ENCODE assay signal across 17 cellular contexts in genomic region chr3:129614927-129615363, GRCh38. TPM values are rescaled to one million over a fixed set of nuclear protein-coding genes. Genes with fewer than 3 reads are reported as not detected.
DNase-seq lines count a peak whose midpoint lies in the region; ATAC-seq and TF ChIP-seq lines count a peak whose summit lies in the region.
"Had no signal": no experiment of that assay in that cellular context is flagged by ENCODE, and none has a peak within 500 bp of the region (broad histone marks: within the 10 kb centered on the region; RNA-seq: fewer than 3 reads in every experiment).

No MANE protein-coding gene starts in this region.

- no peak overlapping the region for H2AFZ ChIP-seq in HCT116 (ENCODE audit: low read depth, low read length, poor library complexity, severe bottlenecking)

- H3K9ac ChIP-seq in HCT116 (ENCODE audit: low read length) = no peak overlapping the region

- H3K4me3 ChIP-seq in HCT116 (replicated peaks in 1 of 2; ENCODE audit: low read depth in 1 of 2, low read length in 2 of 2) = no peak overlapping the region
- no peak overlapping the region for H3K4me3 ChIP-seq in body of pancreas
- H3K4me3 ChIP-seq in stomach = no peak overlapping the region
- no peak overlapping the region for H3K4me3 ChIP-seq in HAP-1
- H3K4me3 ChIP-seq: dorsolateral prefrontal cortex had no signal

- in situ Hi-C loops in HAP-1 (cut with MboI; ENCODE audit: low sequenced_read_pairs) = no loop called here

- TF ChIP-seq EP300 in stomach (IDR thresholded peaks at IDR 0.05) = no peak

- no peak overlapping the region for H3K27ac ChIP-seq in HCT116 (ENCODE audit: low read depth, low read length)
- no peak overlapping the region for H3K27ac ChIP-seq in body of pancreas
- peak overlapping the region in 4 of 5 donors; percentile 52 to 68 (median 61) for H3K27ac ChIP-seq in stomach
- H3K27ac ChIP-seq: neutrophil had no signal

- no peak overlapping the region for H3K4me2 ChIP-seq in HCT116 (ENCODE audit: low read length)

- no peaks in the 10 kb centered on the region for H3K79me2 ChIP-seq in HCT116 (ENCODE audit: insufficient read depth, low read length)

- ATAC-seq in HCT116 = peak; percentile 37
- peak; percentile 46 for ATAC-seq in body of pancreas
- peak; percentile 86 for ATAC-seq in left colon
- no peak for ATAC-seq in T-cell (replicated peaks in 1 of 4)
- ATAC-seq in HG03139 (IDR thresholded peaks at IDR 0.05; ENCODE audit: unreplicated experiment) = no peak
- ATAC-seq: PC-3 had no signal

- H3K9me3 Mint-ChIP-seq in T-cell = no peaks in the 10 kb centered on the region
- H3K9me3 Mint-ChIP-seq: activated naive CD8-positive, alpha-beta T cell treated with anti-CD3 and anti-CD28 coated beads for 36 hours; T-helper 2 cell treated with Interferon-gamma antibody and Interleukin-4, amounts not matched to agents 5 μg/mL and 100 μg/mL, for 36 hours had no signal

- H3K9me2 ChIP-seq in HCT116 (ENCODE audit: insufficient read depth) = no peaks in the 10 kb centered on the region

- H3K27me3 ChIP-seq in HCT116 (ENCODE audit: insufficient read depth, low read length) (no peaks in the 10 kb centered on the region), body of pancreas (no peaks in the 10 kb centered on the region), stomach (no peaks in the 10 kb centered on the region), HAP-1 (ENCODE audit: low read depth) (no peaks in the 10 kb centered on the region)
- H3K27me3 ChIP-seq: dorsolateral prefrontal cortex had no signal

- H3K27me3 Mint-ChIP-seq in T-cell = peaks cover 6% of the 10 kb centered on the region in 2 donors

- H3K9me3 ChIP-seq in HCT116 (ENCODE audit: control insufficient read depth in 1 of 2, insufficient read depth in 1 of 2, low read depth in 1 of 2, low read length in 2 of 2) (no peaks in the 10 kb centered on the region), body of pancreas (no peaks in the 10 kb centered on the region), stomach (no peaks in the 10 kb centered on the region), HAP-1 (no peaks in the 10 kb centered on the region)
- H3K9me3 ChIP-seq: neutrophil had no signal

- H3K4me1 Mint-ChIP-seq in T-cell = peaks cover 7 to 9% (median 9%) of the 10 kb centered on the region in 3 donors
- H3K4me1 Mint-ChIP-seq: activated naive CD8-positive, alpha-beta T cell treated with anti-CD3 and anti-CD28 coated beads for 36 hours had no signal

- H3K27ac Mint-ChIP-seq in T-cell = no peak overlapping the region
- H3K27ac Mint-ChIP-seq: activated naive CD8-positive, alpha-beta T cell treated with anti-CD3 and anti-CD28 coated beads for 36 hours; T-helper 2 cell treated with Interferon-gamma antibody and Interleukin-4, amounts not matched to agents 5 μg/mL and 100 μg/mL, for 36 hours had no signal

- H4K20me1 ChIP-seq in HCT116 (ENCODE audit: insufficient read depth) = no peaks in the 10 kb centered on the region

- TF ChIP-seq POLR2A in HCT116 (IDR thresholded peaks at IDR 0.05; ENCODE audit: borderline replicate concordance, extremely low read depth, insufficient read depth, insufficient read length) = no peak
- TF ChIP-seq POLR2A in body of pancreas (IDR thresholded peaks at IDR 0.05) = no peak
- no peak for TF ChIP-seq POLR2A in stomach (IDR thresholded peaks at IDR 0.05)

- H3K4me1 ChIP-seq in HCT116 (ENCODE audit: control insufficient read depth in 1 of 2, insufficient read depth in 2 of 2, low read length in 2 of 2) (peaks cover 3 to 27% of the 10 kb centered on the region in 2 experiments; a peak in 2 of 4 replicates), body of pancreas (peaks cover 9% of the 10 kb centered on the region), stomach (peaks cover 33 to 78% (median 47%) of the 10 kb centered on the region in 4 donors), HAP-1 (no peaks in the 10 kb centered on the region)

- no peak for TF ChIP-seq RAD21 in HCT116 (IDR thresholded peaks at IDR 0.05; ENCODE audit: low read depth)

- H3K36me3 ChIP-seq in HCT116 (ENCODE audit: control insufficient read depth in 1 of 2, insufficient read depth in 2 of 2, low read length in 2 of 2) (no peaks in the 10 kb centered on the region), body of pancreas (replicated peaks in 1 of 2; ENCODE audit: insufficient read depth in 1 of 2, low read depth in 2 of 2) (no peaks in the 10 kb centered on the region), stomach (no peaks in the 10 kb centered on the region), HAP-1 (replicated peaks) (no peaks in the 10 kb centered on the region)
- H3K36me3 ChIP-seq: neutrophil had no signal

- no TSS peak for BruUV-seq in HCT116 (replicated peaks; lab: Mats Ljungman, UMichigan)

- intact Hi-C loops in HCT116 (cut with micrococcal nuclease) = no loop called here
- intact Hi-C loops in body of pancreas (cut with DNase I) = loop anchor here (10.0 kb wide), 1 partner anchor 130 kb away; no protein-coding TSS in a partner anchor
- intact Hi-C loops in left colon (cut with DNase I, micrococcal nuclease) = no loop called here
- intact Hi-C loops in stomach (cut with DNase I; ENCODE audit: low total_unique reads) = no loop called here

- CTCF ChIA-PET in HCT116 (lab: Charles Lee) = no interaction called here
- CTCF ChIA-PET in T-cell (lab: Charles Lee) = no interaction called here

- H3K4me3 Mint-ChIP-seq in T-cell = no peak overlapping the region
- H3K4me3 Mint-ChIP-seq: activated naive CD8-positive, alpha-beta T cell treated with anti-CD3 and anti-CD28 coated beads for 36 hours; T-helper 2 cell treated with Interferon-gamma antibody and Interleukin-4, amounts not matched to agents 5 μg/mL and 100 μg/mL, for 36 hours had no signal

- DNase-seq in HCT116 (ENCODE audit: low read depth, low spot score) (no peak), body of pancreas (peak in 3 of 4 donors; percentile 62 to 71 (median 68)), left colon (peak; percentile 65 to 70), stomach (peak; percentile 75), HAP-1 (ENCODE audit: low spot score in 2 of 2) (no peak), T-cell (no peak), NCI-H446 treated with DMSO at 0.1 percent for 48 hours (lab: John Stamatoyannopoulos, UW) (no peak)
- DNase-seq: activated naive CD8-positive, alpha-beta T cell treated with anti-CD3 and anti-CD28 coated beads for 36 hours; C1 segment of cervical spinal cord; GDM1; NCI-H1105; PC-3; stimulated activated CD8-positive, alpha-beta memory T cell treated with anti-CD3 and anti-CD28 coated beads, Interleukin-4, amount 100 ng/mL, for 48 hours had no signal

- 49 to 51% methylated on average over 5 of the region's 5 CpGs for WGBS in body of pancreas, 2 donors
- 32 to 51% (median 35%) methylated on average over 5 of the region's 5 CpGs for WGBS in stomach, 5 donors

- POLR2A ChIA-PET in HCT116 (lab: Charles Lee) (no interaction called here), T-cell (lab: Charles Lee) (no interaction called here)

- TF ChIP-seq CTCF in HCT116 (IDR thresholded peaks at IDR 0.05 in 2 of 3, conservative IDR thresholded peaks at IDR 0.05 in 1 of 3; ENCODE audit: borderline replicate concordance in 1 of 3, insufficient read depth in 1 of 3, low read depth in 2 of 3, low read length in 2 of 3) (no peak), body of pancreas (IDR thresholded peaks at IDR 0.05) (no peak), stomach (IDR thresholded peaks at IDR 0.05) (no peak)

- RAD21 ChIA-PET in HCT116 (lab: Charles Lee; ENCODE audit: low non-redundant PET in 1 of 2, low total read pairs in 2 of 2, uncharacterized antibody in 2 of 2, unreplicated experiment in 2 of 2) = no interaction called here

- H3K36me3 Mint-ChIP-seq in T-cell = no peaks in the 10 kb centered on the region
- H3K36me3 Mint-ChIP-seq: activated naive CD8-positive, alpha-beta T cell treated with anti-CD3 and anti-CD28 coated beads for 36 hours had no signal

TF ChIP-seq in HCT116, 20 proteins besides CTCF, POLR2A, EP300 and RAD21 (continues in another document):
- TF ChIP-seq ZNF274 (IDR thresholded peaks at IDR 0.05; ENCODE audit: low read depth, low read length) (no peak), SIN3A (IDR thresholded peaks at IDR 0.05; ENCODE audit: low read depth) (no peak), SRF (IDR thresholded peaks at IDR 0.05; ENCODE audit: low read depth) (no peak), ELF1 (IDR thresholded peaks at IDR 0.05; ENCODE audit: borderline replicate concordance, low read depth) (no peak), MAX (IDR thresholded peaks at IDR 0.05) (no peak), CBX3 (IDR thresholded peaks at IDR 0.05; ENCODE audit: low read depth) (no peak), TCF7L2 (IDR thresholded peaks at IDR 0.05; ENCODE audit: borderline replicate concordance, extremely low read depth, insufficient read depth, insufficient read length) (no peak), YY1 (IDR thresholded peaks at IDR 0.05; ENCODE audit: extremely low read depth, insufficient replicate concordance, low read depth, low read length) (no peak), ATF3 (IDR thresholded peaks at IDR 0.05) (no peak)

RNA-seq across cellular contexts. Expression of gene PLXND1, which starts 8.5 kb away (rescaled TPM):
- total RNA-seq in HCT116 (2021; ENCODE audit: unreplicated experiment) = 47.3 TPM
- 38.1 and 39.1 TPM in 2 replicates for polyA plus RNA-seq in HCT116 (2012)
- total RNA-seq in body of pancreas = 100 to 1,000 TPM in 1 of 2 donors, 10 to 100 TPM in 1; 47.7 to 135 TPM
- 10 to 100 TPM; 16.5 to 38.8 TPM for total RNA-seq in left colon
- total RNA-seq in stomach = 100 to 1,000 TPM in 2 of 5 donors, 10 to 100 TPM in 3; 53.1 to 251 (median 65.2) TPM
- polyA plus RNA-seq in stomach = 10 to 100 TPM; 22.6 to 44.7 (median 32.0) TPM
- 10 to 100 TPM; 13.6 to 53.3 (median 44.9) TPM for total RNA-seq in T-cell

Comparison
In these comparisons a context has a peak if more than half of its experiments do, and no peak if none do; other contexts are left out.
1. ATAC-seq: peak in HCT116 (single experiment), body of pancreas (single experiment) and left colon (single experiment); none in T-cell (0 of 4) and HG03139 (single experiment).
2. DNase-seq: peak in body of pancreas (3 of 4), left colon (2 of 2) and stomach (single experiment); none in HCT116 (single experiment), HAP-1 (0 of 2), T-cell (0 of 34) and NCI-H446 treated with DMSO at 0.1 percent for 48 hours (single experiment).
3. H3K27ac ChIP-seq: peak in stomach (4 of 5); none in HCT116 (single experiment) and body of pancreas (0 of 4).